12 cellular contexts compared by ENCODE assay signal in genomic region chrX:111646515-111646914, GRCh38. TPM values are rescaled to one million over a fixed set of nuclear protein-coding genes. Genes with fewer than 3 reads are reported as not detected.
DNase-seq lines count a peak whose midpoint lies in the region; ATAC-seq and TF ChIP-seq lines count a peak whose summit lies in the region.
"Had no signal": no experiment of that assay in that cellular context is flagged by ENCODE, and none has a peak within 500 bp of the region (broad histone marks: within the 10 kb centered on the region; RNA-seq: fewer than 3 reads in every experiment).

No MANE protein-coding gene starts in this region.

- DNase-seq in NCI-H69 (lab: John Stamatoyannopoulos, UW) = peak; percentile 18
- DNase-seq in amniotic epithelial cell (ENCODE audit: low read depth) = peak; percentile 27
- DNase-seq in epithelial cell of prostate (ENCODE audit: low read depth, low spot score) = peak; percentile 34
- no peak for DNase-seq in inferior parietal cortex (ENCODE audit: extremely low spot score)
- DNase-seq in colonic mucosa = no peak
- DNase-seq: Caco-2; CD8-positive, alpha-beta memory T cell; GM23248 had no signal

- H3K4me1 ChIP-seq in colonic mucosa = no peaks in the 10 kb centered on the region
- H3K4me1 ChIP-seq: Caco-2 had no signal

- H3K9me3 ChIP-seq in colonic mucosa = no peaks in the 10 kb centered on the region
- H3K9me3 ChIP-seq: Caco-2 had no signal

- no peak overlapping the region for H3K27ac ChIP-seq in epithelial cell of prostate
- no peak overlapping the region for H3K27ac ChIP-seq in colonic mucosa
- H3K27ac ChIP-seq: GM23248, HL-60 had no signal

- intact Hi-C loops in colonic mucosa (cut with DNase I) = no loop called here

- no peaks in the 10 kb centered on the region for H3K27me3 ChIP-seq in colonic mucosa

- TF ChIP-seq CTCF in colonic mucosa (IDR thresholded peaks at IDR 0.05) = no peak

- no peaks in the 10 kb centered on the region for H3K36me3 ChIP-seq in colonic mucosa

- no peak for ATAC-seq in HG03280 (IDR thresholded peaks at IDR 0.05; ENCODE audit: unreplicated experiment)
- ATAC-seq: GM12878, HCT116 had no signal

- no peak overlapping the region for H3K4me3 ChIP-seq in colonic mucosa
- H3K4me3 ChIP-seq: GM12878, GM23248 had no signal

- H3K9ac ChIP-seq in colonic mucosa (ENCODE audit: low read depth in 2 of 2, low read length in 2 of 2) = no peak overlapping the region
- H3K9ac ChIP-seq: GM23248 had no signal

RNA-seq across cellular contexts. Expression of gene ALG13, which starts 34.5 kb away (rescaled TPM):
- 10 to 100 TPM; 50.3 to 51.7 TPM for total RNA-seq in colonic mucosa

Comparison
In these comparisons a context has a peak if more than half of its experiments do, and no peak if none do; other contexts are left out.
1. DNase-seq: peak in NCI-H69 (single experiment), amniotic epithelial cell (single experiment) and epithelial cell of prostate (single experiment); none in inferior parietal cortex (single experiment) and colonic mucosa (single experiment).